ENCODE assay signal across 18 cellular contexts in genomic region chr6:15498640-15499039, GRCh38.
DNase-seq lines count a peak whose midpoint lies in the region; ATAC-seq and TF ChIP-seq lines count a peak whose summit lies in the region.
"Had no signal": no experiment of that assay in that cellular context is flagged by ENCODE, and none has a peak within 500 bp of the region (broad histone marks: within the 10 kb centered on the region; RNA-seq: fewer than 3 reads in every experiment).

No MANE protein-coding gene starts in this region.

- no peaks in the 10 kb centered on the region for H3K27me3 Mint-ChIP-seq in IgD-negative memory B cell
- H3K27me3 Mint-ChIP-seq in dendritic cell treated with granulocyte-macrophage colony-stimulating factor and Interleukin-4, amounts not matched to agents 40 ng/mL and 50 ng/mL, for 4 days: no peaks in the 10 kb centered on the region
- H3K27me3 Mint-ChIP-seq: activated B cell treated with CpG ODN at 0.5 μM for 24 hours; effector memory CD8-positive, alpha-beta T cell had no signal

- ATAC-seq in mucosa of descending colon (peak; percentile 68), HG03460 (IDR thresholded peaks at IDR 0.05; ENCODE audit: unreplicated experiment) (no peak), HG03280 (IDR thresholded peaks at IDR 0.05; ENCODE audit: unreplicated experiment) (no peak), GM21367 (IDR thresholded peaks at IDR 0.05; ENCODE audit: unreplicated experiment) (no peak)
- ATAC-seq: effector memory CD8-positive, alpha-beta T cell had no signal

- no peaks in the 10 kb centered on the region for H3K36me3 ChIP-seq in mucosa of descending colon (ENCODE audit: low read depth)

- no peaks in the 10 kb centered on the region for H3K9me3 Mint-ChIP-seq in IgD-negative memory B cell
- no peaks in the 10 kb centered on the region for H3K9me3 Mint-ChIP-seq in dendritic cell treated with granulocyte-macrophage colony-stimulating factor and Interleukin-4, amounts not matched to agents 40 ng/mL and 50 ng/mL, for 4 days
- H3K9me3 Mint-ChIP-seq: activated B cell treated with CpG ODN at 0.5 μM for 24 hours; effector memory CD8-positive, alpha-beta T cell had no signal

- H3K9me3 ChIP-seq in mucosa of descending colon: no peaks in the 10 kb centered on the region
- H3K9me3 ChIP-seq: sigmoid colon had no signal

- no peak for TF ChIP-seq CTCF in mucosa of descending colon (IDR thresholded peaks at IDR 0.05)

- H3K4me1 Mint-ChIP-seq in IgD-negative memory B cell: peaks cover 0 to 3% (median 1%) of the 10 kb centered on the region in 3 donors
- peaks cover 59% of the 10 kb centered on the region for H3K4me1 Mint-ChIP-seq in dendritic cell treated with granulocyte-macrophage colony-stimulating factor and Interleukin-4, amounts not matched to agents 40 ng/mL and 50 ng/mL, for 4 days (ENCODE audit: low read depth)
- H3K4me1 Mint-ChIP-seq: activated B cell treated with CpG ODN at 0.5 μM for 24 hours had no signal

- peak; percentile 73 for DNase-seq in DMS79 treated with DMSO at 0.1 percent for 48 hours (lab: John Stamatoyannopoulos, UW)
- DNase-seq in mucosa of descending colon: peak in 1 of 3 donors; percentile 46
- DNase-seq in pons (ENCODE audit: low spot score): no peak
- DNase-seq: activated B cell treated with CpG ODN at 0.5 μM for 24 hours; activated effector memory CD4-positive, alpha-beta T cell treated with anti-CD3 and anti-CD28 coated beads, Interleukin-2, amount 50 U/mL, for 16 hours; amygdala; effector memory CD8-positive, alpha-beta T cell; foreskin melanocyte; KBM-7; occipital lobe; RPMI8226; sigmoid colon; stimulated activated CD4-positive, alpha-beta T cell treated with anti-CD3 and anti-CD28 coated beads, Interleukin-2, amount 100 ng/mL, for 24 hours had no signal

- intact Hi-C loops in dendritic cell treated with granulocyte-macrophage colony-stimulating factor and Interleukin-4, amounts not matched to agents 40 ng/mL and 50 ng/mL, for 4 days (cut with micrococcal nuclease): no loop called here
- intact Hi-C loops in mucosa of descending colon (cut with DNase I, micrococcal nuclease): no loop called here

- H3K4me1 ChIP-seq in mucosa of descending colon (ENCODE audit: low read depth): no peaks in the 10 kb centered on the region

- no peak overlapping the region for H3K4me3 ChIP-seq in mucosa of descending colon
- H3K4me3 ChIP-seq: sigmoid colon had no signal

- peak overlapping the region in 2 of 3 donors; percentile 5 to 68 for H3K27ac Mint-ChIP-seq in IgD-negative memory B cell
- H3K27ac Mint-ChIP-seq in dendritic cell treated with granulocyte-macrophage colony-stimulating factor and Interleukin-4, amounts not matched to agents 40 ng/mL and 50 ng/mL, for 4 days: peak overlapping the region; percentile 33
- H3K27ac Mint-ChIP-seq: activated B cell treated with CpG ODN at 0.5 μM for 24 hours had no signal

- H3K4me3 Mint-ChIP-seq in IgD-negative memory B cell: peak overlapping the region in 1 of 4 donors; percentile 12
- H3K4me3 Mint-ChIP-seq in dendritic cell treated with granulocyte-macrophage colony-stimulating factor and Interleukin-4, amounts not matched to agents 40 ng/mL and 50 ng/mL, for 4 days: no peak overlapping the region
- H3K4me3 Mint-ChIP-seq: activated B cell treated with CpG ODN at 0.5 μM for 24 hours; effector memory CD8-positive, alpha-beta T cell had no signal

- H3K36me3 Mint-ChIP-seq in IgD-negative memory B cell: peaks cover 5% of the 10 kb centered on the region
- peaks cover 99% of the 10 kb centered on the region for H3K36me3 Mint-ChIP-seq in dendritic cell treated with granulocyte-macrophage colony-stimulating factor and Interleukin-4, amounts not matched to agents 40 ng/mL and 50 ng/mL, for 4 days (ENCODE audit: low read depth)
